Comparison of ENCODE assay signal across 1 cellular context in the genomic region with DNA sequence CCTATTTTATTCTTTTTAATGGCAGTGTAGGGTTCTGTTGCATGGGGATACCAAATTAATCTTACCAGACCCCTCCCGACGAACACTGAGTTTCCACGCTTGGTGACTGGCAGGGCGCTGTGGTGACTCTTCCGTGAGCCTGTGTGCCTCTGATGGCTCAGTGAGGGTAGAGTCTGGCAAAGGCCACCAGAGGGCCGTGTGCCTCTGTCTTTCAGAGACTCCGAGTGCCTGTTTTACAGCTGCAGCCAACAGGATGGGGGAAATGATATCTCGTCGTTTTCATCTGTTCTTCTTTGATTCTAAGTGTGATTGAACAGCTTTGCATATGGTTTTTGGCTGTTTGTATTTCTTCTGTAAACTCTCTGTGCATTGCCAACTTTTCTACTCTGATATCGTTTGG.
TF ChIP-seq lines count a peak whose summit lies in the region.

No MANE protein-coding gene starts in this region.

TF ChIP-seq in GM12878, 131 proteins besides CTCF, POLR2A, EP300 and RAD21 (continued from another document):
- TF ChIP-seq SMARCA5 (IDR thresholded peaks at IDR 0.05): peak; percentile 40; the same call in 1 of the 2 replicates
